Comparison of ENCODE assay signal across 26 cellular contexts in the genomic region with DNA sequence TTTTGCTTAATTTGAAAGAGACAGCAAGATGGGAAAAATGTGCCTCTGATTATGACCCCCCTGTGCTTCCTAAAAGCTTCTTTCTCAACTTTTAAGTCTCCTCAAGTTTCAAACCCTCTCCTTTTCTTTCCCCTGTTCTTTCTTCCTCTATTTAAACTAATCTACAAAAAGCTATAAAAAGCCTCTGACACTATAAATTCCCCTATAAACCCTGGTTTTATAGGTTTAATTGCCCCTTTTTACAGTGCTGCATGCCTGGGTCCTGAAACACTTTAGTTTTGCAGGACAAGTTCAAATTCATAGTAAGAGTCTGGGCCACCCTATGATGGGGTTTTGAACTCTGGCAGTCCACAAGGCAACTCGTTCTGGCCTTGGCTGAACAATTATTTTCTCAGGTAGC.
"Had no signal": no experiment of that assay in that cellular context is flagged by ENCODE, and none has a peak within 500 bp of the region (broad histone marks: within the 10 kb centered on the region; RNA-seq: fewer than 3 reads in every experiment).

No MANE protein-coding gene starts in this region.

- H3K4me1 ChIP-seq: adrenal gland, Peyer's patch had no signal

- H3K9ac ChIP-seq: KMS-11 had no signal

- ATAC-seq: activated CD4-positive, alpha-beta T cell treated with anti-CD3 and anti-CD28 coated beads for 36 hours; activated CD8-positive, alpha-beta T cell treated with anti-CD3 and anti-CD28 coated beads, Interleukin-2, amount 10 ng/mL, durations not matched to agents 7 days and 5 days; T-cell had no signal

- DNase-seq: activated CD4-positive, alpha-beta T cell treated with anti-CD3 and anti-CD28 coated beads for 36 hours; activated CD8-positive, alpha-beta memory T cell treated with anti-CD3 and anti-CD28 coated beads, Interleukin-2, amount 50 U/mL, for 48 hours; activated CD8-positive, alpha-beta T cell treated with anti-CD3 and anti-CD28 coated beads, Interleukin-2, amount 10 ng/mL, durations not matched to agents 7 days and 5 days; activated naive CD4-positive, alpha-beta T cell treated with anti-CD3 and anti-CD28 coated beads, Interleukin-2, amount 50 U/mL, for 16 hours; activated naive CD8-positive, alpha-beta T cell treated with anti-CD3 and anti-CD28 coated beads, Interleukin-2, amount 10 ng/mL, durations not matched to agents 7 days and 5 days; activated T-cell treated with anti-CD3 and anti-CD28 coated beads, Interleukin-2, amount 50 U/mL, for 1 hour; adrenal gland; anterior cingulate cortex; cerebellar nuclear complex; MM.1S; NCI-H1105; NCI-H1436; NCI-H1694 treated with DMSO at 0.1 percent for 48 hours; NCI-H2029 treated with DMSO at 0.1 percent for 48 hours; NCI-H345; NCI-H510A; NCI-H69; NK-92 treated with Interleukin-12 subunit alpha and Interleukin-12 subunit beta, amount 100 ng/mL, for 24 hours; OCI-M1; Peyer's patch; Right ventricle myocardium superior; T-cell; WERI-Rb-1 had no signal

- H3K27ac ChIP-seq: adrenal gland, KMS-11, Peyer's patch, RWPE1, SJSA1, WERI-Rb-1 had no signal

- H3K27me3 ChIP-seq: adrenal gland, Peyer's patch, SJSA1 had no signal

- H3K9me3 ChIP-seq: adrenal gland, Peyer's patch, SJSA1 had no signal

- H3K36me3 ChIP-seq: adrenal gland, Peyer's patch, SJSA1, WERI-Rb-1 had no signal

- H3K4me2 ChIP-seq: KMS-11 had no signal

- H3K4me3 ChIP-seq: adrenal gland, Peyer's patch, SJSA1 had no signal
